Comparison of ENCODE assay signal across 1 cellular context in the genomic region with DNA sequence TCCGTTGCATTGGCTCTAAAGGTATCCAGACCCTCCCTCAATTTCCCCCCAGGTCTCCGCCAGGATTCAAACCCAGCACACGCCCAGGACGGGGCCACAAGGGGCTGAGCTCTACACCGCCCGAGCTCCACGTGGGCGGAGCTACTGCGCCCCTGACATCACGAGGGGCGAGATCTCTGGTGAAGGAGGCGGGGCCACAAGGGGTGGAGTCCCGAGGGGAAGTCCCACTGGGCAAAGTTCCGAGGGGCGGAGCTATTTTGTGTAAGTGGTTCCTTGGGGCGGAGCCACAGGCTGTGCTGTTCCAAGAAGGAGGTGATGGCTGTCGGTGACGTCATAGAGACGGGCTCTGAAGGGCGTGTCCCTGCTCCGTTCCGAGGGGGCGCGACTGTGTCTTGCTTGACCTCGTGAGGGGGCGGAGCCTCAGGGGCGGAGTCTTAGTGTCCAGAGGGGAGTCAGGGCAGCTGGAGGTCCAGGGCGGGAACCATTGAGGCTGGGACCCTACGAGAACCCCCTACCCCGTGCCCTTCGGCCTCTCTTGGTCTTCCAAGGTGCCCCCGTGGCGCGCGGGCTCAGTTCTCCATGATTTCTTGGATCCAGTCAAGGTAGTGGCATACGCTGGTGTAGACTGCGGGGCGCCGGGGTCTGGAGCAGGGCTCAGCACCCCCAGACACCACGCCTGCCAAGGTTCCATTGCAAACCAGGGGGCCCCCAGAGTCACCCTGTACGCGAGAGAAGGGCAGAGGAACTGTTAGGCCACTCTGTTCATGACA.
TF ChIP-seq lines count a peak whose summit lies in the region.

No MANE protein-coding gene starts in this region.

TF ChIP-seq in K562, 482 proteins besides CTCF, POLR2A, EP300 and RAD21 (continued from another document):
- TF ChIP-seq HMG20A (CRISPR knock-in tag; conservative IDR thresholded peaks at IDR 0.05) (no peak), CBFA2T3 (IDR thresholded peaks at IDR 0.05) (no peak), KDM5B (IDR thresholded peaks at IDR 0.05; ENCODE audit: insufficient replicate concordance, low read depth, low read length) (no peak), ZSCAN32 (CRISPR knock-in tag; IDR thresholded peaks at IDR 0.05) (no peak), BCOR (IDR thresholded peaks at IDR 0.05) (0 out of 2 replicates have a peak, but pooled peaks have one; percentile 49), CTCFL (IDR thresholded peaks at IDR 0.05; ENCODE audit: borderline replicate concordance, insufficient read depth, low read depth, low read length, poor library complexity, severe bottlenecking) (no peak), NFIC (IDR thresholded peaks at IDR 0.05) (peak; percentile 38; the same call in 1 of the 2 replicates), BHLHE40 (IDR thresholded peaks at IDR 0.05; ENCODE audit: low read length) (peak; percentile 28; the same call in 1 of the 2 replicates), ZFP30 (CRISPR knock-in tag; IDR thresholded peaks at IDR 0.05; ENCODE audit: borderline replicate concordance) (no peak), ZFPM2 (CRISPR knock-in tag; IDR thresholded peaks at IDR 0.05) (0 out of 2 replicates have a peak, but pooled peaks have one; percentile 23), SMARCA4 (IDR thresholded peaks at IDR 0.05) (0 out of 2 replicates have a peak, but pooled peaks have one; percentile 16), YY1 (IDR thresholded peaks at IDR 0.05; ENCODE audit: borderline replicate concordance in 1 of 3, control insufficient read depth in 1 of 3, extremely low read depth in 1 of 3, insufficient read depth in 3 of 3, insufficient read length in 1 of 3, insufficient replicate concordance in 2 of 3, low read depth in 1 of 3, low read length in 2 of 3) (peak in 2 of 3 experiments; percentile 27 to 62), KLF13 (tag; IDR thresholded peaks at IDR 0.05; ENCODE audit: borderline replicate concordance, low read depth) (no peak; the same call in 1 of the 2 replicates), MAFK (IDR thresholded peaks at IDR 0.05; ENCODE audit: low read length) (no peak), FOXA1 (IDR thresholded peaks at IDR 0.05; ENCODE audit: borderline replicate concordance) (no peak), HDGF (IDR thresholded peaks at IDR 0.05) (0 out of 2 replicates have a peak, but pooled peaks have one; percentile 38), HMGN3 (IDR thresholded peaks at IDR 0.05; ENCODE audit: borderline replicate concordance, extremely low read depth, insufficient read length, low read depth, low read length) (peak; percentile 21), HNRNPL (IDR thresholded peaks at IDR 0.05; ENCODE audit: low read depth, low read length) (no peak), NRF1 (conservative IDR thresholded peaks at IDR 0.05 in 1 of 2, IDR thresholded peaks at IDR 0.05 in 1 of 2) (peak; percentile 78 to 82), POLR2G (IDR thresholded peaks at IDR 0.05; ENCODE audit: low read depth, low read length) (peak; percentile 73), MTA3 (IDR thresholded peaks at IDR 0.05; ENCODE audit: borderline replicate concordance) (0 out of 2 replicates have a peak, but pooled peaks have one; percentile 58), KDM1A (IDR thresholded peaks at IDR 0.05) (no peak), SOX6 (IDR thresholded peaks at IDR 0.05) (no peak), SMARCE1 (IDR thresholded peaks at IDR 0.05) (0 out of 2 replicates have a peak, but pooled peaks have one; percentile 6), ETV5 (CRISPR knock-in tag; IDR thresholded peaks at IDR 0.05; ENCODE audit: low read depth) (no peak), KHSRP (IDR thresholded peaks at IDR 0.05) (peak; percentile 92), BRD4 (IDR thresholded peaks at IDR 0.05) (no peak), NR2C1 (IDR thresholded peaks at IDR 0.05) (no peak), NR2C1 (tag; IDR thresholded peaks at IDR 0.05) (no peak), ZNF197 (CRISPR knock-in tag; IDR thresholded peaks at IDR 0.05; ENCODE audit: low read depth) (no peak), NCOA6 (IDR thresholded peaks at IDR 0.05) (no peak), ZBTB12 (CRISPR knock-in tag; IDR thresholded peaks at IDR 0.05) (peak; percentile 76), SRF (CRISPR knock-in tag; IDR thresholded peaks at IDR 0.05) (peak in 1 of 2 experiments; percentile 81; a peak in 2 of 4 replicates), ARID1B (IDR thresholded peaks at IDR 0.05) (0 out of 2 replicates have a peak, but pooled peaks have one; percentile 38), HCFC1 (IDR thresholded peaks at IDR 0.05; ENCODE audit: low read depth, low read length) (peak; percentile 11; the same call in 1 of the 2 replicates), CBX8 (IDR thresholded peaks at IDR 0.05; ENCODE audit: borderline replicate concordance, extremely low read depth, low read depth, low read length, poor library complexity, severe bottlenecking) (no peak), EGR1 (conservative IDR thresholded peaks at IDR 0.05) (peak; percentile 62), MEIS2 (IDR thresholded peaks at IDR 0.05; ENCODE audit: partially characterized antibody) (peak; percentile 37), RBFOX2 (IDR thresholded peaks at IDR 0.05; ENCODE audit: low read depth, low read length) (peak; percentile 53), KLF1 (tag; IDR thresholded peaks at IDR 0.05) (peak; percentile 88), CCNT2 (IDR thresholded peaks at IDR 0.05; ENCODE audit: borderline replicate concordance, extremely low read depth, insufficient read length, low read depth, low read length) (peak; percentile 34), CXXC5 (CRISPR knock-in tag; IDR thresholded peaks at IDR 0.05) (peak; percentile 46; the same call in 1 of the 2 replicates), ZNF76 (CRISPR knock-in tag; IDR thresholded peaks at IDR 0.05; ENCODE audit: borderline replicate concordance) (0 out of 2 replicates have a peak, but pooled peaks have one; percentile 39), JUN (IDR thresholded peaks at IDR 0.05; ENCODE audit: borderline replicate concordance, low read depth, low read length) (peak; percentile 96), JUN (CRISPR knock-in tag; IDR thresholded peaks at IDR 0.05; ENCODE audit: borderline replicate concordance) (no peak), PHF8 (IDR thresholded peaks at IDR 0.05; ENCODE audit: borderline replicate concordance, low read length) (peak; percentile 28; the same call in 1 of the 2 replicates), STAT5B (CRISPR knock-in tag; IDR thresholded peaks at IDR 0.05) (no peak), TOE1 (IDR thresholded peaks at IDR 0.05; ENCODE audit: borderline replicate concordance) (peak; percentile 63; the same call in 1 of the 2 replicates), TOE1 (CRISPR knock-in tag; IDR thresholded peaks at IDR 0.05; ENCODE audit: borderline replicate concordance, low read depth) (no peak), RCOR1 (IDR thresholded peaks at IDR 0.05; ENCODE audit: borderline replicate concordance in 1 of 2, low read depth in 2 of 2, low read length in 2 of 2) (peak in 1 of 2 experiments; percentile 12; a peak in 1 of 4 replicates)
- TF ChIP-seq, protein P1, sequence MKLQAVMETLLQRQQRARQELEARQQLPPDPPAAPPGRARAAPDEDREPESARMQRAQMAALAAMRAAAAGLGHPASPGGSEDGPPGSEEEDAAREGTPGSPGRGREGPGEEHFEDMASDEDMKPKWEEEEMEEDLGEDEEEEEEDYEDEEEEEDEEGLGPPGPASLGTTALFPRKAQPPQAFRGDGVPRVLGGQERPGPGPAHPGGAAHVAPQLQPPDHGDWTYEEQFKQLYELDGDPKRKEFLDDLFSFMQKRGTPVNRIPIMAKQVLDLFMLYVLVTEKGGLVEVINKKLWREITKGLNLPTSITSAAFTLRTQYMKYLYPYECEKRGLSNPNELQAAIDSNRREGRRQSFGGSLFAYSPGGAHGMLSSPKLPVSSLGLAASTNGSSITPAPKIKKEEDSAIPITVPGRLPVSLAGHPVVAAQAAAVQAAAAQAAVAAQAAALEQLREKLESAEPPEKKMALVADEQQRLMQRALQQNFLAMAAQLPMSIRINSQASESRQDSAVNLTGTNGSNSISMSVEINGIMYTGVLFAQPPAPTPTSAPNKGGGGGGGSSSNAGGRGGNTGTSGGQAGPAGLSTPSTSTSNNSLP (IDR thresholded peaks at IDR 0.05; ENCODE audit: borderline replicate concordance, low read depth, low read length), result no peak
- TF ChIP-seq, protein P2, sequence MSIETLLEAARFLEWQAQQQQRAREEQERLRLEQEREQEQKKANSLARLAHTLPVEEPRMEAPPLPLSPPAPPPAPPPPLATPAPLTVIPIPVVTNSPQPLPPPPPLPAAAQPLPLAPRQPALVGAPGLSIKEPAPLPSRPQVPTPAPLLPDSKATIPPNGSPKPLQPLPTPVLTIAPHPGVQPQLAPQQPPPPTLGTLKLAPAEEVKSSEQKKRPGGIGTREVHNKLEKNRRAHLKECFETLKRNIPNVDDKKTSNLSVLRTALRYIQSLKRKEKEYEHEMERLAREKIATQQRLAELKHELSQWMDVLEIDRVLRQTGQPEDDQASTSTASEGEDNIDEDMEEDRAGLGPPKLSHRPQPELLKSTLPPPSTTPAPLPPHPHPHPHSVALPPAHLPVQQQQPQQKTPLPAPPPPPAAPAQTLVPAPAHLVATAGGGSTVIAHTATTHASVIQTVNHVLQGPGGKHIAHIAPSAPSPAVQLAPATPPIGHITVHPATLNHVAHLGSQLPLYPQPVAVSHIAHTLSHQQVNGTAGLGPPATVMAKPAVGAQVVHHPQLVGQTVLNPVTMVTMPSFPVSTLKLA (conservative IDR thresholded peaks at IDR 0.05), result peak; percentile 80 to 84
- TF ChIP-seq, protein P3, sequence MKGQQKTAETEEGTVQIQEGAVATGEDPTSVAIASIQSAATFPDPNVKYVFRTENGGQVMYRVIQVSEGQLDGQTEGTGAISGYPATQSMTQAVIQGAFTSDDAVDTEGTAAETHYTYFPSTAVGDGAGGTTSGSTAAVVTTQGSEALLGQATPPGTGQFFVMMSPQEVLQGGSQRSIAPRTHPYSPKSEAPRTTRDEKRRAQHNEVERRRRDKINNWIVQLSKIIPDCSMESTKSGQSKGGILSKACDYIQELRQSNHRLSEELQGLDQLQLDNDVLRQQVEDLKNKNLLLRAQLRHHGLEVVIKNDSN (CRISPR knock-in tag; IDR thresholded peaks at IDR 0.05), result peak; percentile 85
- TF ChIP-seq, protein P4, sequence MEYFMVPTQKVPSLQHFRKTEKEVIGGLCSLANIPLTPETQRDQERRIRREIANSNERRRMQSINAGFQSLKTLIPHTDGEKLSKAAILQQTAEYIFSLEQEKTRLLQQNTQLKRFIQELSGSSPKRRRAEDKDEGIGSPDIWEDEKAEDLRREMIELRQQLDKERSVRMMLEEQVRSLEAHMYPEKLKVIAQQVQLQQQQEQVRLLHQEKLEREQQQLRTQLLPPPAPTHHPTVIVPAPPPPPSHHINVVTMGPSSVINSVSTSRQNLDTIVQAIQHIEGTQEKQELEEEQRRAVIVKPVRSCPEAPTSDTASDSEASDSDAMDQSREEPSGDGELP (CRISPR knock-in tag; IDR thresholded peaks at IDR 0.05; ENCODE audit: borderline replicate concordance), result peak; percentile 58; the same call in 1 of the 2 replicates
- TF ChIP-seq, protein P5, sequence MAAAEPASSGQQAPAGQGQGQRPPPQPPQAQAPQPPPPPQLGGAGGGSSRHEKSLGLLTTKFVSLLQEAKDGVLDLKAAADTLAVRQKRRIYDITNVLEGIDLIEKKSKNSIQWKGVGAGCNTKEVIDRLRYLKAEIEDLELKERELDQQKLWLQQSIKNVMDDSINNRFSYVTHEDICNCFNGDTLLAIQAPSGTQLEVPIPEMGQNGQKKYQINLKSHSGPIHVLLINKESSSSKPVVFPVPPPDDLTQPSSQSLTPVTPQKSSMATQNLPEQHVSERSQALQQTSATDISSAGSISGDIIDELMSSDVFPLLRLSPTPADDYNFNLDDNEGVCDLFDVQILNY (CRISPR knock-in tag; IDR thresholded peaks at IDR 0.05), result no peak
- TF ChIP-seq, protein P6, sequence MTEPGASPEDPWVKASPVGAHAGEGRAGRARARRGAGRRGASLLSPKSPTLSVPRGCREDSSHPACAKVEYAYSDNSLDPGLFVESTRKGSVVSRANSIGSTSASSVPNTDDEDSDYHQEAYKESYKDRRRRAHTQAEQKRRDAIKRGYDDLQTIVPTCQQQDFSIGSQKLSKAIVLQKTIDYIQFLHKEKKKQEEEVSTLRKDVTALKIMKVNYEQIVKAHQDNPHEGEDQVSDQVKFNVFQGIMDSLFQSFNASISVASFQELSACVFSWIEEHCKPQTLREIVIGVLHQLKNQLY (CRISPR knock-in tag; conservative IDR thresholded peaks at IDR 0.05), result no peak
- TF ChIP-seq, protein P7, sequence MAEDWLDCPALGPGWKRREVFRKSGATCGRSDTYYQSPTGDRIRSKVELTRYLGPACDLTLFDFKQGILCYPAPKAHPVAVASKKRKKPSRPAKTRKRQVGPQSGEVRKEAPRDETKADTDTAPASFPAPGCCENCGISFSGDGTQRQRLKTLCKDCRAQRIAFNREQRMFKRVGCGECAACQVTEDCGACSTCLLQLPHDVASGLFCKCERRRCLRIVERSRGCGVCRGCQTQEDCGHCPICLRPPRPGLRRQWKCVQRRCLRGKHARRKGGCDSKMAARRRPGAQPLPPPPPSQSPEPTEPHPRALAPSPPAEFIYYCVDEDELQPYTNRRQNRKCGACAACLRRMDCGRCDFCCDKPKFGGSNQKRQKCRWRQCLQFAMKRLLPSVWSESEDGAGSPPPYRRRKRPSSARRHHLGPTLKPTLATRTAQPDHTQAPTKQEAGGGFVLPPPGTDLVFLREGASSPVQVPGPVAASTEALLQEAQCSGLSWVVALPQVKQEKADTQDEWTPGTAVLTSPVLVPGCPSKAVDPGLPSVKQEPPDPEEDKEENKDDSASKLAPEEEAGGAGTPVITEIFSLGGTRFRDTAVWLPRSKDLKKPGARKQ (CRISPR knock-in tag; IDR thresholded peaks at IDR 0.05), result no peak
